ENCODE assay signal across 36 cellular contexts in the genomic region with DNA sequence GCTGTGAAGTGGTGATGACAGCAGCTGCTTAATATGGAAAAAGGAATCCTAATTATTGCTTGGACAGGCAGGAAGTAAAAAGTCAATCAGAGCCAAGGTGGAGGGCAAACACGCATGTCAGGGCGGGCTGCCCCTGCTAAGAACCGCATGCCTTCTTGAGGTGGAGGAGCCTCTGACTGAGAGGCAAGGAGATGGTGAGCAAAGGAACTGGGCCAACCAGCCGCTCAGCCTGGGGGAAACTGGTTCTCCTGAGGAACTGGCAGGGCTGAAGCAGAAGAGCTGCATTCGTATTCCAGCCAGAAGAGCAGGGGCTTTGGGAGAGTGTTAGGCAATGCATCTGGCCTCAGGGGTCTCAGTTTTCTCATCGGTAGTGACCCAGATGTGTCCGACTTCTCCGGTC. TPM values are rescaled to one million over a fixed set of nuclear protein-coding genes. Genes with fewer than 3 reads are reported as not detected.
"Had no signal": no experiment of that assay in that cellular context is flagged by ENCODE, and none has a peak within 500 bp of the region (broad histone marks: within the 10 kb centered on the region; RNA-seq: fewer than 3 reads in every experiment).

No MANE protein-coding gene starts in this region.

- H3K27ac Mint-ChIP-seq: dendritic cell treated with granulocyte-macrophage colony-stimulating factor and Interleukin-4, amounts not matched to agents 40 ng/mL and 50 ng/mL, for 4 days; endodermal cell; naive thymus-derived CD4-positive, alpha-beta T cell; nephron; neural progenitor cell; stimulated activated naive CD8-positive, alpha-beta T cell treated with anti-CD3 and anti-CD28 coated beads, Interleukin-15, amount 100 ng/mL, for 72 hours had no signal

- DNase-seq: colonic mucosa; effector CD8-positive, alpha-beta T cell; endodermal cell; foreskin fibroblast; gastrocnemius medialis; head of caudate nucleus; left cardiac atrium; left lung; mesenchymal stem cell; midbrain; naive thymus-derived CD4-positive, alpha-beta T cell; stimulated activated CD4-positive, alpha-beta T cell treated with anti-CD3 and anti-CD28 coated beads, Interleukin-12 subunit alpha, Interleukin-12 subunit beta, amount 100 ng/mL, for 4 hours; stimulated activated CD4-positive, alpha-beta T cell treated with anti-CD3 and anti-CD28 coated beads, Interleukin-1b, Interleukin-23, amount 100 ng/mL, for 48 hours; stimulated activated CD4-positive, alpha-beta T cell treated with anti-CD3 and anti-CD28 coated beads, Interleukin-4, amount 100 ng/mL, for 1 hour; stimulated activated CD8-positive, alpha-beta memory T cell treated with anti-CD3 and anti-CD28 coated beads, Interleukin-4, amount 100 ng/mL, for 48 hours; stimulated activated naive CD4-positive, alpha-beta T cell; stimulated activated naive CD8-positive, alpha-beta T cell treated with anti-CD3 and anti-CD28 coated beads, Interleukin-15, amount 100 ng/mL, for 72 hours; trophoblast cell had no signal

- H3K27me3 ChIP-seq: colonic mucosa, neural progenitor cell, right atrium auricular region, vagina had no signal

- H3K36me3 Mint-ChIP-seq: neural progenitor cell had no signal

- H3K4me3 ChIP-seq: colonic mucosa, gastrocnemius medialis, hepatocyte, left lung, lung, neural progenitor cell, prostate gland, right atrium auricular region, smooth muscle cell, suprapubic skin, vagina had no signal

- H3K4me3 Mint-ChIP-seq: dendritic cell treated with granulocyte-macrophage colony-stimulating factor and Interleukin-4, amounts not matched to agents 40 ng/mL and 50 ng/mL, for 4 days; endodermal cell; naive thymus-derived CD4-positive, alpha-beta T cell; nephron; neural progenitor cell; stimulated activated naive CD8-positive, alpha-beta T cell treated with anti-CD3 and anti-CD28 coated beads, Interleukin-15, amount 100 ng/mL, for 72 hours had no signal

- H3K27ac ChIP-seq: colonic mucosa, epithelial cell of prostate, gastrocnemius medialis, hepatocyte, left lung, neural progenitor cell, prostate gland, right atrium auricular region, suprapubic skin, vagina had no signal

- ATAC-seq: esophagus mucosa; gastrocnemius medialis; left cardiac atrium; left lung; naive thymus-derived CD4-positive, alpha-beta T cell; sciatic nerve; stimulated activated naive CD8-positive, alpha-beta T cell treated with anti-CD3 and anti-CD28 coated beads, Interleukin-15, amount 100 ng/mL, for 72 hours had no signal

- H3K4me1 ChIP-seq: colonic mucosa, gastrocnemius medialis, left lung, prostate gland, right atrium auricular region, vagina had no signal

- H3K9me3 ChIP-seq: colonic mucosa, gastrocnemius medialis, left lung, prostate gland, right atrium auricular region, suprapubic skin, vagina had no signal

- H3K9ac ChIP-seq: neural progenitor cell had no signal

- H3K9me3 Mint-ChIP-seq: dendritic cell treated with granulocyte-macrophage colony-stimulating factor and Interleukin-4, amounts not matched to agents 40 ng/mL and 50 ng/mL, for 4 days; endodermal cell; nephron; neural progenitor cell; stimulated activated naive CD8-positive, alpha-beta T cell treated with anti-CD3 and anti-CD28 coated beads, Interleukin-15, amount 100 ng/mL, for 72 hours had no signal

- H3K36me3 ChIP-seq: colonic mucosa, gastrocnemius medialis, left lung, neural progenitor cell, prostate gland, right atrium auricular region, suprapubic skin, vagina had no signal

RNA-seq across cellular contexts. Expression of a gene that starts 13.1 kb away (rescaled TPM):
- total RNA-seq: endodermal cell; esophagus mucosa; gastrocnemius medialis; glomerular endothelial cell; kidney epithelial cell; left cardiac atrium; left lung; lung; mucosa of gallbladder; naive thymus-derived CD4-positive, alpha-beta T cell; osteocyte; prostate gland; right atrium auricular region; sciatic nerve; smooth muscle cell; suprapubic skin; ureter; vagina had no signal
- polyA plus RNA-seq: lung; naive thymus-derived CD4-positive, alpha-beta T cell; smooth muscle cell had no signal
